In genomic region chrX:30875957-30876356, GRCh38 we compare ENCODE assay signal across 11 cellular contexts. TPM values are rescaled to one million over a fixed set of nuclear protein-coding genes. Genes with fewer than 3 reads are reported as not detected.
DNase-seq lines count a peak whose midpoint lies in the region; TF ChIP-seq lines count a peak whose summit lies in the region.
"Had no signal": no experiment of that assay in that cellular context is flagged by ENCODE, and none has a peak within 500 bp of the region (broad histone marks: within the 10 kb centered on the region; RNA-seq: fewer than 3 reads in every experiment).

No MANE protein-coding gene starts in this region.

- H3K4ac ChIP-seq in trophoblast cell (ENCODE audit: low read depth, low read length), result no peak overlapping the region

- no peak overlapping the region for H4K8ac ChIP-seq in trophoblast cell (ENCODE audit: low read depth, low read length)

- H3K4me3 ChIP-seq in epithelial cell of esophagus (ENCODE audit: low read length), result no peak overlapping the region
- no peak overlapping the region for H3K4me3 ChIP-seq in trophoblast cell (ENCODE audit: low read depth, low read length)
- H3K4me3 ChIP-seq in WERI-Rb-1 (ENCODE audit: low read depth, low read length), result no peak overlapping the region
- H3K4me3 ChIP-seq: dorsolateral prefrontal cortex had no signal

- no peak overlapping the region for H3K27ac Mint-ChIP-seq in progenitor cell of endocrine pancreas

- no peak overlapping the region for H2AK5ac ChIP-seq in trophoblast cell (ENCODE audit: low read length)

- in situ Hi-C loops in Caki2 (cut with HindIII; ENCODE audit: low pct_unique_long_range_greater_than_20kb, low sequenced_read_pairs), result no loop called here

- H3K79me2 ChIP-seq in trophoblast cell (ENCODE audit: control insufficient read depth, insufficient read depth, low read length, poor library complexity), result no peaks in the 10 kb centered on the region

- H3K18ac ChIP-seq in trophoblast cell (ENCODE audit: low read length), result no peak overlapping the region

- no peak overlapping the region for H3K9ac ChIP-seq in trophoblast cell (ENCODE audit: low read length)

- H3K36me3 Mint-ChIP-seq in progenitor cell of endocrine pancreas (ENCODE audit: insufficient read depth), result peaks cover 5% of the 10 kb centered on the region
- H3K36me3 Mint-ChIP-seq: naive B cell had no signal

- H3K14ac ChIP-seq in trophoblast cell (ENCODE audit: low read length), result no peak overlapping the region

- H3K4me1 Mint-ChIP-seq in progenitor cell of endocrine pancreas (ENCODE audit: low read depth), result peaks cover 15% of the 10 kb centered on the region

- no peaks in the 10 kb centered on the region for H3K27me3 ChIP-seq in trophoblast cell (ENCODE audit: insufficient read depth, low read length)
- H3K27me3 ChIP-seq in WERI-Rb-1 (ENCODE audit: insufficient read depth, low read depth, severe bottlenecking), result peaks cover 12% of the 10 kb centered on the region

- no peaks in the 10 kb centered on the region for H3K27me3 Mint-ChIP-seq in progenitor cell of endocrine pancreas
- H3K27me3 Mint-ChIP-seq: naive B cell had no signal

- H3K4me1 ChIP-seq in trophoblast cell (ENCODE audit: control insufficient read depth in 1 of 2, insufficient read depth in 2 of 2, low read length in 2 of 2), result no peaks in the 10 kb centered on the region

- H3K4me2 ChIP-seq in trophoblast cell (ENCODE audit: low read length), result no peak overlapping the region

- H3K9me3 ChIP-seq in trophoblast cell (ENCODE audit: insufficient read depth, low read depth, low read length) (no peaks in the 10 kb centered on the region), WERI-Rb-1 (ENCODE audit: severe bottlenecking) (no peaks in the 10 kb centered on the region)

- no CpG with 5 or more reads among the region's 3 CpGs for WGBS in trophoblast cell (ENCODE audit: extremely low coverage, insufficient coverage, insufficient read length)

- H2BK5ac ChIP-seq in trophoblast cell (ENCODE audit: low read depth, low read length, poor library complexity), result no peak overlapping the region

- H3K23ac ChIP-seq in trophoblast cell (ENCODE audit: low read length), result no peak overlapping the region

- H2AFZ ChIP-seq in trophoblast cell (ENCODE audit: insufficient read depth, low read length, poor library complexity), result no peak overlapping the region

- H2BK12ac ChIP-seq in trophoblast cell (ENCODE audit: low read length), result no peak overlapping the region

- H4K91ac ChIP-seq in trophoblast cell (ENCODE audit: low read depth, low read length), result no peak overlapping the region

- H3K36me3 ChIP-seq in trophoblast cell (ENCODE audit: control insufficient read depth in 1 of 2, insufficient read depth in 2 of 2, low read length in 2 of 2) (no peaks in the 10 kb centered on the region), WERI-Rb-1 (no peaks in the 10 kb centered on the region)

- DNase-seq in Caki2 (ENCODE audit: low read depth) (peak; percentile 46), LHCN-M2 (ENCODE audit: low read depth) (peak; percentile 56), epithelial cell of esophagus (ENCODE audit: low read depth) (peak; percentile 88), trophoblast cell (peak; percentile 34 to 76), COLO829 (ENCODE audit: low spot score) (no peak), progenitor cell of endocrine pancreas (ENCODE audit: low spot score, unreplicated experiment) (no peak), WERI-Rb-1 (no peak)
- DNase-seq: DMS79, dorsolateral prefrontal cortex, naive B cell, NCI-H2029 had no signal

- no peak overlapping the region for H2BK120ac ChIP-seq in trophoblast cell (ENCODE audit: insufficient read depth, low read length, poor library complexity)

- H3K9me3 Mint-ChIP-seq in progenitor cell of endocrine pancreas (ENCODE audit: low read depth), result peaks cover 9% of the 10 kb centered on the region

- H4K12ac ChIP-seq in trophoblast cell (ENCODE audit: low read depth, low read length), result no peak overlapping the region

- no peak overlapping the region for H3K4me3 Mint-ChIP-seq in progenitor cell of endocrine pancreas (ENCODE audit: low read depth)
- H3K4me3 Mint-ChIP-seq: naive B cell had no signal

- H3K79me1 ChIP-seq in trophoblast cell (ENCODE audit: low read length), result no peaks in the 10 kb centered on the region

- H3K27ac ChIP-seq in trophoblast cell (ENCODE audit: low read depth, low read length) (no peak overlapping the region), WERI-Rb-1 (no peak overlapping the region)
- H3K27ac ChIP-seq: dorsolateral prefrontal cortex had no signal

- no peak for TF ChIP-seq CTCF in epithelial cell of esophagus (IDR thresholded peaks at IDR 0.05; ENCODE audit: insufficient read depth, low read depth, low read length, missing control alignments)
- TF ChIP-seq CTCF in progenitor cell of endocrine pancreas (IDR thresholded peaks at IDR 0.05; ENCODE audit: unreplicated experiment), result no peak
- no peak for TF ChIP-seq CTCF in WERI-Rb-1 (IDR thresholded peaks at IDR 0.05; ENCODE audit: low read depth, low read length)

RNA-seq across cellular contexts. Expression of gene TAB3, which starts 13.1 kb away (rescaled TPM):
- total RNA-seq in Caki2 (2014; rRNA removed; shearing (Covaris generic); ENCODE audit: low replicate concordance), result 1.0 and 5.9 TPM in 2 replicates
- 23.1 and 26.6 TPM in 2 replicates for total RNA-seq in LHCN-M2 (2014; rRNA removed)
- 3.9 TPM for polyA plus RNA-seq in LHCN-M2 (2012)
- polyA plus RNA-seq in trophoblast cell (2013), result 35.4 and 36.7 TPM in 2 replicates
- total RNA-seq in progenitor cell of endocrine pancreas, result 39.1 and 42.9 TPM in 2 replicates

Comparison
In these comparisons a context has a peak if more than half of its experiments do, and no peak if none do; other contexts are left out.
1. DNase-seq: peak in Caki2 (single experiment), LHCN-M2 (single experiment), epithelial cell of esophagus (single experiment) and trophoblast cell (2 of 2); none in COLO829 (single experiment), progenitor cell of endocrine pancreas (single experiment) and WERI-Rb-1 (single experiment).